22 cellular contexts compared by ENCODE assay signal in the genomic region with DNA sequence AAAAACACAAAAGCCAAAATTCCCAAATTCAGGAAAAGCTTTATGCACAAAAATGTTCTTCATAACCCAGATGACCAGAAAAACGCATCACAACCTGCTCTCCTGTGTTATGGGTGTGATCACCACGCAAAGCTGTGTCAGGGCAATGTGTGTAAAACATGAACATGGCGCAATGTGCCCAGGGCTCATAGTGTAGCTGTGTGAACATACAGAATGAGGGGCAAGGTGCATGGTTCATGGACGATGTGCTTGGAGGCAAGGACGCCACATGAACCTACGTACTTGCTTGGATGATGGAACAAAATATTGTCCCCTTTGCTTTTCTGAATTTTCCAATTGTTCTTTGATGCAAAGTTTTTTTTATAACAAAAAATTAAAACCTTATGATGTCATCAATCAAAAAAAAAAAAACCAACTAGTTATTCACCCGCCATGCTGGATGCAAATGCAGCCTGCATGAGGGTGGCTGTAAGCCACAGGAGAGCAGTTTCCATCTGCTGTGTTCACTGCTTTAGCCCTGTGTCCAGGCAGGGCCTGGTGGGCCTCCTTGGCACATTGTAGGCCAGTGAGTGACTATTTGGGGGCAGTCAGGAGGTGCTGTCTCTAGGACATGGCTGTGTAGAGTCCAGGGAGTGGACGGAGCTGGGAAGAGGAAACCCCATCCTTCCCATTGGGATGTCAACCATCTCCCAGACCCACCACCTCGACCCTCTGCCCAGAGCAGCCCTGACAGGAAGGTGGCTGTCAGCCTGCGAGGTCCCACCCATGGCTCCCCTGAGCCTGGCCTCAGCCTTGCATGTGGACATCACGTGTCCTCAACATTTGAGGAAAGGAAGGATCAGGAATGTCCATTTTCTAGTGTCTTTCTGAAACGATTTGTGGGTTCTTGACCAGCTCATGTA. TPM values are rescaled to one million over a fixed set of nuclear protein-coding genes. Genes with fewer than 3 reads are reported as not detected.
A peak's percentile ranks its signal among the peaks of the same experiment; 100 is the strongest.
DNase-seq lines count a peak whose midpoint lies in the region; ATAC-seq and TF ChIP-seq lines count a peak whose summit lies in the region.
"Had no signal": no experiment of that assay in that cellular context is flagged by ENCODE, and none has a peak within 500 bp of the region (broad histone marks: within the 10 kb centered on the region; RNA-seq: fewer than 3 reads in every experiment).

No MANE protein-coding gene starts in this region.

- H3K79me2 ChIP-seq in osteoblast (ENCODE audit: insufficient read depth, low read length), result no peaks in the 10 kb centered on the region

- DNase-seq in natural killer cell treated with Interleukin-12 subunit alpha and Interleukin-12 subunit beta and Interleukin-15 and Interleukin-18, amount 100 ng/mL, for 72 hours (ENCODE audit: low spot score), result peak; percentile 45
- DNase-seq in natural killer cell (no peak), islet precursor cell (peak; percentile 26), osteoblast (ENCODE audit: insufficient read length, low spot score, missing footprints) (peak; percentile 53), D341Med (ENCODE audit: low spot score) (no peak), foreskin keratinocyte (no peak), NCI-H82 treated with DMSO at 0.1 percent for 48 hours (lab: John Stamatoyannopoulos, UW; ENCODE audit: unreplicated experiment) (no peak)
- DNase-seq in stimulated activated naive CD8-positive, alpha-beta T cell treated with anti-CD3 and anti-CD28 coated beads, Interleukin-15, Interleukin-2, amounts not matched to agents 100 U/mL and 50 U/mL, for 24 hours, result no peak
- DNase-seq: CD4-positive, alpha-beta memory T cell; DMS53; EL; NCI-H1417 treated with DMSO at 0.1 percent for 48 hours; NCI-H187 treated with DMSO at 0.1 percent for 48 hours; NCI-H2227 treated with DMSO at 0.1 percent for 48 hours; NCI-H510A treated with DMSO at 0.1 percent for 48 hours; NCI-H774; OCI-M1; Right ventricle myocardium superior had no signal

- no peaks in the 10 kb centered on the region for H4K20me1 ChIP-seq in osteoblast (ENCODE audit: insufficient read depth, low read length)
- H4K20me1 ChIP-seq: BLaER1 had no signal

- H3K4me1 Mint-ChIP-seq in natural killer cell treated with Interleukin-12 subunit alpha and Interleukin-12 subunit beta and Interleukin-15 and Interleukin-18, amount 100 ng/mL, for 72 hours (ENCODE audit: low read depth in 2 of 2), result peaks cover 0 to 2% of the 10 kb centered on the region in 2 donors
- H3K4me1 Mint-ChIP-seq in natural killer cell, result peaks cover 0 to 5% of the 10 kb centered on the region in 2 donors

- H3K9me3 ChIP-seq in osteoblast (ENCODE audit: low read depth, low read length), result no peaks in the 10 kb centered on the region

- H3K9me3 Mint-ChIP-seq in natural killer cell treated with Interleukin-12 subunit alpha and Interleukin-12 subunit beta and Interleukin-15 and Interleukin-18, amount 100 ng/mL, for 72 hours, result no peaks in the 10 kb centered on the region
- H3K9me3 Mint-ChIP-seq in natural killer cell, result no peaks in the 10 kb centered on the region
- H3K9me3 Mint-ChIP-seq: CD4-positive, alpha-beta memory T cell had no signal

- H3K27me3 ChIP-seq in osteoblast (ENCODE audit: insufficient read depth, low read length) (no peaks in the 10 kb centered on the region), foreskin keratinocyte (no peaks in the 10 kb centered on the region)
- H3K27me3 ChIP-seq: BLaER1 had no signal

- intact Hi-C loops in natural killer cell (cut with micrococcal nuclease), result no loop called here

- H3K4me2 ChIP-seq in osteoblast (ENCODE audit: insufficient read depth, low read length), result no peak overlapping the region
- H3K4me2 ChIP-seq: BLaER1 had no signal

- TF ChIP-seq CTCF in natural killer cell (IDR thresholded peaks at IDR 0.05) (no peak), osteoblast (IDR thresholded peaks at IDR 0.05; ENCODE audit: extremely low read depth, low read depth, low read length) (no peak), foreskin keratinocyte (conservative IDR thresholded peaks at IDR 0.05) (no peak)

- H3K27ac ChIP-seq in osteoblast (ENCODE audit: low read depth, low read length) (no peak overlapping the region), foreskin keratinocyte (no peak overlapping the region)
- H3K27ac ChIP-seq: BLaER1 had no signal

- no peaks in the 10 kb centered on the region for H3K36me3 ChIP-seq in osteoblast (ENCODE audit: insufficient read depth, low read length)
- H3K36me3 ChIP-seq: BLaER1 had no signal

- H3K4me1 ChIP-seq in osteoblast (ENCODE audit: insufficient read depth, low read length) (no peaks in the 10 kb centered on the region), foreskin keratinocyte (no peaks in the 10 kb centered on the region)
- H3K4me1 ChIP-seq: BLaER1 had no signal

- H3K27me3 Mint-ChIP-seq in natural killer cell treated with Interleukin-12 subunit alpha and Interleukin-12 subunit beta and Interleukin-15 and Interleukin-18, amount 100 ng/mL, for 72 hours, result no peaks in the 10 kb centered on the region
- no peaks in the 10 kb centered on the region for H3K27me3 Mint-ChIP-seq in natural killer cell (ENCODE audit: low read depth in 2 of 2)

- H3K36me3 Mint-ChIP-seq in natural killer cell treated with Interleukin-12 subunit alpha and Interleukin-12 subunit beta and Interleukin-15 and Interleukin-18, amount 100 ng/mL, for 72 hours, result no peaks in the 10 kb centered on the region
- no peaks in the 10 kb centered on the region for H3K36me3 Mint-ChIP-seq in natural killer cell
- H3K36me3 Mint-ChIP-seq: CD4-positive, alpha-beta memory T cell had no signal

- no peak overlapping the region for H3K27ac Mint-ChIP-seq in natural killer cell treated with Interleukin-12 subunit alpha and Interleukin-12 subunit beta and Interleukin-15 and Interleukin-18, amount 100 ng/mL, for 72 hours
- H3K27ac Mint-ChIP-seq in natural killer cell, result no peak overlapping the region

- no peak overlapping the region for H2AFZ ChIP-seq in osteoblast (ENCODE audit: low read length)

- no peak overlapping the region for H3K4me3 Mint-ChIP-seq in natural killer cell treated with Interleukin-12 subunit alpha and Interleukin-12 subunit beta and Interleukin-15 and Interleukin-18, amount 100 ng/mL, for 72 hours
- no peak overlapping the region for H3K4me3 Mint-ChIP-seq in natural killer cell
- H3K4me3 Mint-ChIP-seq: CD4-positive, alpha-beta memory T cell had no signal

- H3K4me3 ChIP-seq in osteoblast (ENCODE audit: insufficient read depth, low read length), result no peak overlapping the region
- H3K4me3 ChIP-seq: BLaER1 had no signal

- ATAC-seq in natural killer cell treated with Interleukin-12 subunit alpha and Interleukin-12 subunit beta and Interleukin-15 and Interleukin-18, amount 100 ng/mL, for 72 hours, result no peak
- ATAC-seq in natural killer cell (no peak), foreskin keratinocyte (no peak)
- ATAC-seq in stimulated activated naive CD8-positive, alpha-beta T cell treated with anti-CD3 and anti-CD28 coated beads, Interleukin-15, Interleukin-2, amounts not matched to agents 100 U/mL and 50 U/mL, for 24 hours, result no peak

RNA-seq across cellular contexts. Expression of gene KRTAP10-1, which starts 13.6 kb away (rescaled TPM):
- total RNA-seq in natural killer cell treated with Interleukin-12 subunit alpha and Interleukin-12 subunit beta and Interleukin-15 and Interleukin-18, amount 100 ng/mL, for 72 hours, result not detected
- not detected for total RNA-seq in natural killer cell
- not detected in 2 replicates for total RNA-seq in osteoblast
- not detected in 2 replicates for total RNA-seq in foreskin keratinocyte
- not detected in 2 replicates for polyA plus RNA-seq in foreskin keratinocyte
- total RNA-seq: CD4-positive, alpha-beta memory T cell; H4; M059J; Right ventricle myocardium superior had no signal
- polyA plus RNA-seq: CD4-positive, alpha-beta memory T cell had no signal

RNA-seq across cellular contexts. Expression of gene KRTAP10-2, which starts 25.0 kb away (rescaled TPM):
- not detected for total RNA-seq in natural killer cell treated with Interleukin-12 subunit alpha and Interleukin-12 subunit beta and Interleukin-15 and Interleukin-18, amount 100 ng/mL, for 72 hours
- total RNA-seq in natural killer cell (not detected), osteoblast (not detected in 2 replicates), foreskin keratinocyte (not detected in 2 replicates)
- polyA plus RNA-seq in foreskin keratinocyte, result not detected in 2 replicates
- total RNA-seq: CD4-positive, alpha-beta memory T cell; H4; M059J; Right ventricle myocardium superior had no signal
- polyA plus RNA-seq: CD4-positive, alpha-beta memory T cell had no signal

RNA-seq across cellular contexts. Expression of gene KRTAP10-3, which starts 32.2 kb away (rescaled TPM):
- total RNA-seq in natural killer cell treated with Interleukin-12 subunit alpha and Interleukin-12 subunit beta and Interleukin-15 and Interleukin-18, amount 100 ng/mL, for 72 hours, result not detected
- not detected for total RNA-seq in natural killer cell
- not detected in 2 replicates for total RNA-seq in osteoblast
- not detected in 2 replicates for total RNA-seq in foreskin keratinocyte
- not detected in 2 replicates for polyA plus RNA-seq in foreskin keratinocyte
- total RNA-seq: CD4-positive, alpha-beta memory T cell; H4; M059J; Right ventricle myocardium superior had no signal
- polyA plus RNA-seq: CD4-positive, alpha-beta memory T cell had no signal

RNA-seq across cellular contexts. Expression of gene KRTAP10-4, which starts 47.2 kb away (rescaled TPM):
- total RNA-seq in natural killer cell treated with Interleukin-12 subunit alpha and Interleukin-12 subunit beta and Interleukin-15 and Interleukin-18, amount 100 ng/mL, for 72 hours, result not detected
- total RNA-seq in natural killer cell, result not detected
- total RNA-seq in osteoblast, result not detected in 2 replicates
- not detected in 2 replicates for total RNA-seq in foreskin keratinocyte
- polyA plus RNA-seq in foreskin keratinocyte, result not detected in 2 replicates
- total RNA-seq: A673; CD4-positive, alpha-beta memory T cell; H4; M059J; Right ventricle myocardium superior had no signal
- polyA plus RNA-seq: CD4-positive, alpha-beta memory T cell had no signal

RNA-seq across cellular contexts. Expression of gene KRTAP10-5, which starts 54.1 kb away (rescaled TPM):
- not detected for total RNA-seq in natural killer cell treated with Interleukin-12 subunit alpha and Interleukin-12 subunit beta and Interleukin-15 and Interleukin-18, amount 100 ng/mL, for 72 hours
- total RNA-seq in natural killer cell, result not detected
- total RNA-seq in osteoblast, result not detected in 2 replicates
- total RNA-seq in foreskin keratinocyte, result not detected in 2 replicates
- polyA plus RNA-seq in foreskin keratinocyte, result not detected in 2 replicates
- total RNA-seq: A673; CD4-positive, alpha-beta memory T cell; H4; M059J; Right ventricle myocardium superior had no signal
- polyA plus RNA-seq: CD4-positive, alpha-beta memory T cell had no signal

Comparison
In these comparisons a context has a peak if more than half of its experiments do, and no peak if none do; other contexts are left out.
1. DNase-seq: peak in natural killer cell treated with Interleukin-12 subunit alpha and Interleukin-12 subunit beta and Interleukin-15 and Interleukin-18, amount 100 ng/mL, for 72 hours (single experiment), islet precursor cell (single experiment) and osteoblast (single experiment); none in natural killer cell (single experiment), D341Med (single experiment), foreskin keratinocyte (0 of 2), stimulated activated naive CD8-positive, alpha-beta T cell treated with anti-CD3 and anti-CD28 coated beads, Interleukin-15, Interleukin-2, amounts not matched to agents 100 U/mL and 50 U/mL, for 24 hours (single experiment) and NCI-H82 treated with DMSO at 0.1 percent for 48 hours (single experiment).